24 cellular contexts compared by ENCODE assay signal in genomic region chr13:58963321-58963720, GRCh38.
"Had no signal": no experiment of that assay in that cellular context is flagged by ENCODE, and none has a peak within 500 bp of the region (broad histone marks: within the 10 kb centered on the region; RNA-seq: fewer than 3 reads in every experiment).

No MANE protein-coding gene starts in this region.

- H3K9me3 ChIP-seq: colonic mucosa, heart left ventricle, ovary, right lobe of liver, stomach, thoracic aorta had no signal

- H3K36me3 ChIP-seq: colonic mucosa, heart left ventricle, neural progenitor cell, ovary, right lobe of liver, spleen, stomach, thoracic aorta had no signal

- H3K4me1 ChIP-seq: colonic mucosa, heart left ventricle, neural progenitor cell, right lobe of liver, spleen, stomach had no signal

- H3K27me3 Mint-ChIP-seq: natural killer cell treated with Interleukin-12 subunit alpha and Interleukin-12 subunit beta and Interleukin-15 and Interleukin-18, amount 100 ng/mL, for 72 hours had no signal

- H3K4me3 ChIP-seq: colonic mucosa, heart left ventricle, lung, neural progenitor cell, ovary, right lobe of liver, spleen, stomach, thoracic aorta had no signal

- DNase-seq: colonic mucosa; dermis blood vessel endothelial cell; erythroblast; heart left ventricle; hippocampal formation; left colon; left ventricle myocardium superior; mesenchymal stem cell; midbrain; nucleus accumbens; ovary; right lobe of liver; spleen; stimulated activated CD4-positive, alpha-beta T cell treated with anti-CD3 and anti-CD28 coated beads, Interleukin-15, amount 100 ng/mL, for 24 hours; stimulated activated CD4-positive, alpha-beta T cell treated with anti-CD3 and anti-CD28 coated beads, Interleukin-1b, Interleukin-23, amount 100 ng/mL, for 48 hours; stimulated activated CD4-positive, alpha-beta T cell treated with anti-CD3 and anti-CD28 coated beads, Interleukin-4, amount 100 ng/mL, for 4 hours; stimulated activated naive CD4-positive, alpha-beta T cell; stomach; substantia nigra; trophoblast cell had no signal

- H3K27ac ChIP-seq: colonic mucosa, heart left ventricle, neural progenitor cell, ovary, right lobe of liver, spleen, stomach, thoracic aorta had no signal

- H3K27me3 ChIP-seq: colonic mucosa, heart left ventricle, neural progenitor cell, ovary, right lobe of liver, spleen, stomach had no signal

- H3K36me3 Mint-ChIP-seq: natural killer cell treated with Interleukin-12 subunit alpha and Interleukin-12 subunit beta and Interleukin-15 and Interleukin-18, amount 100 ng/mL, for 72 hours; neural progenitor cell had no signal

- H3K27ac Mint-ChIP-seq: natural killer cell treated with Interleukin-12 subunit alpha and Interleukin-12 subunit beta and Interleukin-15 and Interleukin-18, amount 100 ng/mL, for 72 hours; neural progenitor cell had no signal

- H3K4me3 Mint-ChIP-seq: natural killer cell treated with Interleukin-12 subunit alpha and Interleukin-12 subunit beta and Interleukin-15 and Interleukin-18, amount 100 ng/mL, for 72 hours; neural progenitor cell had no signal

- ATAC-seq: heart left ventricle; left colon; left ventricle myocardium superior; natural killer cell treated with Interleukin-12 subunit alpha and Interleukin-12 subunit beta and Interleukin-15 and Interleukin-18, amount 100 ng/mL, for 72 hours; right lobe of liver had no signal

- H3K4me1 Mint-ChIP-seq: neural progenitor cell had no signal
